ENCODE assay signal across 8 cellular contexts in the genomic region with DNA sequence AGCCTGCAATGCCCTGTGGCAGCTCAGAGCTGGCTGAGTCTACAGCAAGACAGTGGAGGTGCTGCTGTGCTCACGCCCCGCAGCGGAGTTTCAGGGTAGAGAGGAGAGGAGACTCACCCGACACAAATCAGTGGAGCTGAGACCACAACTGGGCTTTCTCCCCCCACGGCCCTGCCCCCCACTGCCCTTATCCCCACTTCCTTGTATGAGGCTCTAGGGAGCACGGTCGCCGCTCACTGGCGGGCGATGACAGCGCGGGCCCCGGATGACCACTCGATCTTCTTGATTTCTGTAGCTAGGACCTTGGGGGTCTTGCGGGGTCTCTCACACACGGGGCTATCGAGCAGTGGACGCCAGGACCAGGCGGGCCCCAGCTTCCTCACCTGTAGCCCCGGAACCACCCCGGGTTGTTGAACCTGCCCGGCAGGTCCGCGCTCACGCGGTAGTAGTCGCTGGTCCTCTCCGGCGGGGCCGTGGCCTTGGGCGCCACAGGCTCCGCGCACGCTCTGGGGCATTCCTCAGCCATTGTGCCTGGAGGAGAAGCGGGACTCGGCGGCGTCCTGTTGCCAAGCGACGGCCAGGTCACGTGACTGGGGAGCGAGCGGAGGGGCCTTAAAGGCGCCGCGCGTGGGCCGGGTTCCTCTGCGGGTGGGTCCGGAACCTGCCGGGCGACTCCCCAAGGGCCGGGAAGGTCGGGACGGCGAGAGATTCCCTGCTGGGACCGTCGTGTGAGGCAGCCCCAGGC. TPM values are rescaled to one million over a fixed set of nuclear protein-coding genes. Genes with fewer than 3 reads are reported as not detected.
DNase-seq lines count a peak whose midpoint lies in the region; ATAC-seq and TF ChIP-seq lines count a peak whose summit lies in the region.

No MANE protein-coding gene starts in this region.

- H3K56ac ChIP-seq in IMR-90 (ENCODE audit: extremely low read depth, insufficient read depth, low read length) = no peak overlapping the region

- peak overlapping the region; percentile 72; the same call in 1 of the 2 replicates for H3K4ac ChIP-seq in IMR-90 (ENCODE audit: low read depth, low read length)

- H3K79me1 ChIP-seq in IMR-90 (ENCODE audit: low read depth in 1 of 2, low read length in 2 of 2) = peaks cover 4 to 34% of the 10 kb centered on the region in 2 experiments

- in situ Hi-C loops in ACHN (cut with HindIII; ENCODE audit: low pct_ligation_motif_present, low pct_unique_long_range_greater_than_20kb, low sequenced_read_pairs) (no loop called here), IMR-90 (cut with MboI; ENCODE audit: low sequenced_read_pairs) (no loop called here)

- H2BK120ac ChIP-seq in IMR-90 (ENCODE audit: low read depth, low read length) = peak overlapping the region; percentile 19; the same call in 1 of the 2 replicates

- no peak overlapping the region for H3K18ac ChIP-seq in IMR-90 (ENCODE audit: low read depth, low read length)

- peak overlapping the region; percentile 62 for H3K9ac ChIP-seq in IMR-90 (ENCODE audit: low read depth, low read length)

- peak overlapping the region; percentile 6 for H4K91ac ChIP-seq in IMR-90 (ENCODE audit: insufficient read depth, low read depth, low read length)

- DNase-seq in ACHN (peak; percentile 83), IMR-90 (peak; percentile 84), OCI-M1 (lab: John Stamatoyannopoulos, UW) (peak; percentile 91), esophagus squamous epithelium (lab: John Stamatoyannopoulos, UW) (peak; percentile 52)
- peak; percentile 91 for DNase-seq in activated T-cell treated with anti-CD3 and anti-CD28 coated beads, Interleukin-2, amount 50 U/mL, for 48 hours
- peak; percentile 80 to 85 for DNase-seq in stimulated activated CD8-positive, alpha-beta memory T cell treated with anti-CD3 and anti-CD28 coated beads, Interleukin-4, amount 100 ng/mL, for 4 hours (ENCODE audit: low read depth in 2 of 2, low spot score in 1 of 2)

- H2AFZ ChIP-seq in IMR-90 (replicated peaks; ENCODE audit: low read length, poor library complexity) = peak overlapping the region; percentile 98

- TF ChIP-seq POLR2A in IMR-90 (IDR thresholded peaks at IDR 0.05; ENCODE audit: low read depth, low read length) (no peak), esophagus squamous epithelium (IDR thresholded peaks at IDR 0.05) (no peak)

- H3K23ac ChIP-seq in IMR-90 (ENCODE audit: low read depth, low read length) = peak overlapping the region; percentile 80

- peak overlapping the region; percentile 75 to 78; a peak in 2 of 4 replicates for H4K8ac ChIP-seq in IMR-90 (ENCODE audit: low read depth in 2 of 2, low read length in 2 of 2)

- H2BK15ac ChIP-seq in IMR-90 (ENCODE audit: low read depth, low read length) = no peak overlapping the region

- H3K4me2 ChIP-seq in IMR-90 (ENCODE audit: low read depth, low read length) = peak overlapping the region; percentile 84

- H4K5ac ChIP-seq in IMR-90 (ENCODE audit: low read depth, low read length) = no peak overlapping the region

- peak overlapping the region; percentile 90 for H2AK9ac ChIP-seq in IMR-90 (replicated peaks; ENCODE audit: low read depth, low read length, poor library complexity)

- ATAC-seq in GM19324 (IDR thresholded peaks at IDR 0.05; ENCODE audit: low FRiP score, unreplicated experiment) = peak; percentile 50
- peak; percentile 67 for ATAC-seq in IMR-90 (ENCODE audit: low read depth)

- H3K27me3 ChIP-seq in IMR-90 (ENCODE audit: control insufficient read depth, insufficient read depth, low read length) (no peaks in the 10 kb centered on the region), esophagus squamous epithelium (no peaks in the 10 kb centered on the region), muscle layer of duodenum (ENCODE audit: low read depth, low read length) (no peaks in the 10 kb centered on the region)

- no peaks in the 10 kb centered on the region for H3K9me1 ChIP-seq in IMR-90 (ENCODE audit: insufficient read depth, low read length)

- POLR2A ChIA-PET in IMR-90 (lab: Charles Lee; ENCODE audit: unreplicated experiment) = no interaction called here

- H2BK5ac ChIP-seq in IMR-90 (ENCODE audit: low read depth, low read length, poor library complexity, severe bottlenecking) = no peak overlapping the region

- intact Hi-C loops in IMR-90 (cut with micrococcal nuclease) (no loop called here), esophagus squamous epithelium (cut with DNase I) (no loop called here)

- no peaks in the 10 kb centered on the region for H3K9me3 ChIP-seq in IMR-90 (ENCODE audit: control insufficient read depth, insufficient read depth, low read length)
- no peaks in the 10 kb centered on the region for H3K9me3 ChIP-seq in esophagus squamous epithelium
- no peaks in the 10 kb centered on the region for H3K9me3 ChIP-seq in muscle layer of duodenum (ENCODE audit: control insufficient read depth in 1 of 2, low read length in 2 of 2)

- CTCF ChIA-PET in IMR-90 (lab: Yijun Ruan, JAX) = interaction anchor here (0.6 kb wide), 2 partner anchors 19 to 44 kb away, joined by 3 read pairs; no protein-coding TSS in a partner anchor

- H3K4me1 ChIP-seq in IMR-90 (ENCODE audit: control insufficient read depth, insufficient read depth, low read length) (peaks cover 6% of the 10 kb centered on the region; the same call in 1 of the 2 replicates), esophagus squamous epithelium (peaks cover 19 to 39% (median 22%) of the 10 kb centered on the region in 3 donors), muscle layer of duodenum (ENCODE audit: control insufficient read depth in 1 of 2, insufficient read depth in 2 of 2, low read length in 2 of 2) (peaks cover 6 to 22% of the 10 kb centered on the region in 2 donors)

- BruUV-seq in IMR-90 (replicated peaks; lab: Mats Ljungman, UMichigan) = no TSS peak

- H3K27ac ChIP-seq in IMR-90 (ENCODE audit: insufficient read depth, low read length) (peak overlapping the region; percentile 25), esophagus squamous epithelium (peak overlapping the region; percentile 79 to 88 (median 82)), muscle layer of duodenum (ENCODE audit: low read length) (no peak overlapping the region)

- no peak for TF ChIP-seq RAD21 in IMR-90 (IDR thresholded peaks at IDR 0.05; ENCODE audit: low read length)

- TF ChIP-seq CTCF in IMR-90 (conservative IDR thresholded peaks at IDR 0.05; ENCODE audit: low read depth, low read length) (no peak), esophagus squamous epithelium (IDR thresholded peaks at IDR 0.05) (peak in 1 of 6 experiments; percentile 29)

- H3K14ac ChIP-seq in IMR-90 (replicated peaks; ENCODE audit: low read depth, low read length) = no peak overlapping the region; the same call in 1 of the 2 replicates

- no peak overlapping the region for H2BK20ac ChIP-seq in IMR-90 (ENCODE audit: low read depth, low read length)

- dilution Hi-C loops in IMR-90 (cut with HindIII; ENCODE audit: low sequenced_read_pairs, unreplicated experiment) = no loop called here

- H3K36me3 ChIP-seq in IMR-90 (ENCODE audit: control insufficient read depth, insufficient read depth, low read length) (peaks cover 21% of the 10 kb centered on the region), esophagus squamous epithelium (peaks cover 9 to 30% (median 10%) of the 10 kb centered on the region in 3 donors), muscle layer of duodenum (ENCODE audit: control insufficient read depth in 1 of 2, insufficient read depth in 2 of 2, low read length in 2 of 2) (peaks cover 9 to 20% of the 10 kb centered on the region in 2 donors)

- 0% methylated on average over 32 of the region's 58 CpGs; no CpG with 5 or more reads in 1 of the 2 experiments for WGBS in IMR-90 (ENCODE audit: extremely low coverage in 2 of 2, insufficient read length in 1 of 2), 2 experiments
- 1 to 2% methylated on average over 11 to 20 of the region's 58 CpGs for WGBS in esophagus squamous epithelium, 2 donors

- no peak overlapping the region for H2AK5ac ChIP-seq in IMR-90 (ENCODE audit: low read depth, low read length)

- H3K4me3 ChIP-seq in IMR-90 (ENCODE audit: insufficient read depth, low read depth, low read length) = peak overlapping the region; percentile 89
- H3K4me3 ChIP-seq in esophagus squamous epithelium = peak overlapping the region; percentile 70 to 91 (median 78)
- peak overlapping the region; percentile 81 to 93 for H3K4me3 ChIP-seq in muscle layer of duodenum (ENCODE audit: low read depth in 1 of 2, low read length in 2 of 2)

- H4K20me1 ChIP-seq in IMR-90 (ENCODE audit: insufficient read depth, low read length) = peaks cover 25% of the 10 kb centered on the region

TF ChIP-seq in IMR-90, 13 proteins besides CTCF, POLR2A, EP300 and RAD21 (continues in another document):
- TF ChIP-seq, protein P1, sequence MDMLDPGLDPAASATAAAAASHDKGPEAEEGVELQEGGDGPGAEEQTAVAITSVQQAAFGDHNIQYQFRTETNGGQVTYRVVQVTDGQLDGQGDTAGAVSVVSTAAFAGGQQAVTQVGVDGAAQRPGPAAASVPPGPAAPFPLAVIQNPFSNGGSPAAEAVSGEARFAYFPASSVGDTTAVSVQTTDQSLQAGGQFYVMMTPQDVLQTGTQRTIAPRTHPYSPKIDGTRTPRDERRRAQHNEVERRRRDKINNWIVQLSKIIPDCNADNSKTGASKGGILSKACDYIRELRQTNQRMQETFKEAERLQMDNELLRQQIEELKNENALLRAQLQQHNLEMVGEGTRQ (IDR thresholded peaks at IDR 0.05; ENCODE audit: low read depth, low read length) = peak; percentile 98
- TF ChIP-seq MAZ (IDR thresholded peaks at IDR 0.05; ENCODE audit: borderline replicate concordance, low read depth, low read length) (peak; percentile 73; the same call in 1 of the 2 replicates), MXI1 (IDR thresholded peaks at IDR 0.05; ENCODE audit: borderline replicate concordance, low read depth, low read length) (peak; percentile 97)

RNA-seq across cellular contexts. Expression of gene MRPS2, which starts 1.0 kb away (rescaled TPM):
- total RNA-seq in IMR-90 (2012; rRNA removed) (53.1 and 54.4 TPM in 2 replicates), esophagus squamous epithelium (10 to 100 TPM; 18.2 to 39.5 (median 31.8) TPM)
- 104 and 142 TPM in 2 replicates for polyA plus RNA-seq in IMR-90 (2012; rRNA removed)
- polyA plus RNA-seq in IMR-90 (2012; cell fraction: cytosol; rRNA removed) = 57.0 and 155 TPM in 2 replicates
- 92.4 and 172 TPM in 2 replicates for polyA plus RNA-seq in IMR-90 (2012; cell fraction: nucleus; rRNA removed; ENCODE audit: low replicate concordance)

RNA-seq across cellular contexts. Expression of gene PPP1R26, which starts 19.9 kb away (rescaled TPM):
- 3.8 and 4.4 TPM in 2 replicates for total RNA-seq in IMR-90 (2012; rRNA removed)
- polyA plus RNA-seq in IMR-90 (2012; rRNA removed) = 5.6 and 6.0 TPM in 2 replicates
- polyA plus RNA-seq in IMR-90 (2012; cell fraction: cytosol; rRNA removed) = 3.3 and 5.6 TPM in 2 replicates
- polyA plus RNA-seq in IMR-90 (2012; cell fraction: nucleus; rRNA removed; ENCODE audit: low replicate concordance) = 9.3 and 10.5 TPM in 2 replicates
- total RNA-seq in esophagus squamous epithelium = 10 to 100 TPM in 1 of 4 donors, 1 to 10 TPM in 3; 5.4 to 10.9 (median 8.3) TPM

RNA-seq across cellular contexts. Expression of gene LCN1, which starts 21.7 kb away (rescaled TPM):
- total RNA-seq in IMR-90 (2012; rRNA removed) (not detected in 2 replicates), esophagus squamous epithelium (not detected)
- not detected in 2 replicates for polyA plus RNA-seq in IMR-90 (2012; rRNA removed)
- polyA plus RNA-seq in IMR-90 (2012; cell fraction: cytosol; rRNA removed) = not detected in 2 replicates
- not detected in 2 replicates for polyA plus RNA-seq in IMR-90 (2012; cell fraction: nucleus; rRNA removed; ENCODE audit: low replicate concordance)

RNA-seq across cellular contexts. Expression of gene OBP2A, which starts 46.4 kb away (rescaled TPM):
- total RNA-seq in IMR-90 (2012; rRNA removed) (not detected in 2 replicates), esophagus squamous epithelium (not detected)
- not detected in 2 replicates for polyA plus RNA-seq in IMR-90 (2012; rRNA removed)
- polyA plus RNA-seq in IMR-90 (2012; cell fraction: cytosol; rRNA removed) = not detected in 2 replicates
- not detected in 2 replicates for polyA plus RNA-seq in IMR-90 (2012; cell fraction: nucleus; rRNA removed; ENCODE audit: low replicate concordance)
